Comparison of ENCODE assay signal across 32 cellular contexts in the genomic region with DNA sequence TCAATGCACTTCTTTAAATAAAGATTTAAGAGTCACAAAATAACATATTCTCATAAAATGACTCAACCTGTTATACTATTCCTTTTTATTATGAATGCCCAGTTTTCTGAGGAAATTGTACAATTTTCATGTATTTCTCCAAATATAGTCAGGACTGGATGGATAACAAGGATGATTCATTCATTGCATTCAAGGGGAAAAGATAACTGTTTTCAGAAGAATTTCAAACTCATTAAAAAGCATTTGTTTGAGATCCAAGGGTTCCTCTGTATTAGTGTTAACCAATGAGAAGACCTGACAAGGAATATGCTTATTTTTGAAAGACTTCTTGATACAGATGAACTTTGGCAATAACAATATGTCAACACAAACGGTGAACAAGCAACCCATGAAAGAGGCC.
DNase-seq lines count a peak whose midpoint lies in the region; TF ChIP-seq lines count a peak whose summit lies in the region.
"Had no signal": no experiment of that assay in that cellular context is flagged by ENCODE, and none has a peak within 500 bp of the region (broad histone marks: within the 10 kb centered on the region; RNA-seq: fewer than 3 reads in every experiment).

No MANE protein-coding gene starts in this region.

- H3K4me3 Mint-ChIP-seq in progenitor cell of endocrine pancreas (ENCODE audit: low read depth), result no peak overlapping the region
- H3K4me3 Mint-ChIP-seq: activated B cell treated with CpG ODN at 0.5 μM for 24 hours; activated CD4-positive, alpha-beta T cell treated with anti-CD3 and anti-CD28 coated beads, Interleukin-2, amount 10 ng/mL, durations not matched to agents 7 days and 5 days; activated naive CD8-positive, alpha-beta T cell; CD4-positive, alpha-beta T cell; endodermal cell; immature natural killer cell; stimulated activated naive CD8-positive, alpha-beta T cell treated with anti-CD3 and anti-CD28 coated beads, Interleukin-15, Interleukin-2, amounts not matched to agents 100 ng/mL and 50 ng/mL, for 24 hours; T-helper 1 cell treated with Interleukin-12 subunit alpha and Interleukin-12 subunit beta and Interleukin-4 antibody, amounts not matched to agents 30 μg/mL and 1 μg/mL, for 36 hours had no signal

- H3K9me3 ChIP-seq in fibroblast of lung (ENCODE audit: control insufficient read depth, insufficient read depth, low read depth, low read length), result no peaks in the 10 kb centered on the region
- H3K9me3 ChIP-seq: right atrium auricular region, thoracic aorta had no signal

- H3K9me3 Mint-ChIP-seq in progenitor cell of endocrine pancreas (ENCODE audit: low read depth), result no peaks in the 10 kb centered on the region
- H3K9me3 Mint-ChIP-seq: activated B cell treated with CpG ODN at 0.5 μM for 24 hours; activated CD4-positive, alpha-beta T cell treated with anti-CD3 and anti-CD28 coated beads, Interleukin-2, amount 10 ng/mL, durations not matched to agents 7 days and 5 days; CD4-positive, alpha-beta T cell; endodermal cell; stimulated activated naive CD8-positive, alpha-beta T cell treated with anti-CD3 and anti-CD28 coated beads, Interleukin-15, Interleukin-2, amounts not matched to agents 100 ng/mL and 50 ng/mL, for 24 hours; T-helper 1 cell treated with Interleukin-12 subunit alpha and Interleukin-12 subunit beta and Interleukin-4 antibody, amounts not matched to agents 30 μg/mL and 1 μg/mL, for 36 hours had no signal

- no peaks in the 10 kb centered on the region for H3K27me3 Mint-ChIP-seq in progenitor cell of endocrine pancreas
- H3K27me3 Mint-ChIP-seq: activated B cell treated with CpG ODN at 0.5 μM for 24 hours; activated CD4-positive, alpha-beta T cell treated with anti-CD3 and anti-CD28 coated beads, Interleukin-2, amount 10 ng/mL, durations not matched to agents 7 days and 5 days; stimulated activated naive CD8-positive, alpha-beta T cell treated with anti-CD3 and anti-CD28 coated beads, Interleukin-15, Interleukin-2, amounts not matched to agents 100 ng/mL and 50 ng/mL, for 24 hours had no signal

- H3K4me2 ChIP-seq in fibroblast of lung (ENCODE audit: extremely low read depth, insufficient read depth, low read length), result no peak overlapping the region

- no peak overlapping the region for H3K4me3 ChIP-seq in fibroblast of lung (replicated peaks in 1 of 4; ENCODE audit: control extremely low read depth in 1 of 4, insufficient read depth in 1 of 4, low read depth in 3 of 4, low read length in 4 of 4)
- H3K4me3 ChIP-seq: K562, right atrium auricular region, thoracic aorta had no signal

- H3K27ac ChIP-seq in fibroblast of lung (ENCODE audit: insufficient read depth, low read length), result no peak overlapping the region
- H3K27ac ChIP-seq: parathyroid adenoma, right atrium auricular region, thoracic aorta had no signal

- no peaks in the 10 kb centered on the region for H3K27me3 ChIP-seq in fibroblast of lung (ENCODE audit: control insufficient read depth, insufficient read depth, low read length)
- H3K27me3 ChIP-seq: right atrium auricular region had no signal

- DNase-seq in EL, result peak; percentile 16
- DNase-seq in LHCN-M2 (ENCODE audit: low read depth), result peak; percentile 29
- peak; percentile 37 to 61 for DNase-seq in fibroblast of lung (ENCODE audit: low read depth in 2 of 2)
- no peak for DNase-seq in progenitor cell of endocrine pancreas (ENCODE audit: low spot score, unreplicated experiment)
- DNase-seq in cerebellum (ENCODE audit: low spot score), result no peak
- no peak for DNase-seq in NCI-H1105 (lab: John Stamatoyannopoulos, UW)
- DNase-seq in stimulated activated CD4-positive, alpha-beta T cell treated with anti-CD3 and anti-CD28 coated beads, Interleukin-15, amount 100 ng/mL, for 24 hours, result no peak
- DNase-seq in DMS53 treated with DMSO at 0.1 percent for 48 hours (lab: John Stamatoyannopoulos, UW; ENCODE audit: unreplicated experiment), result no peak
- DNase-seq: activated B cell treated with CpG ODN at 0.5 μM for 24 hours; activated CD4-positive, alpha-beta T cell treated with anti-CD3 and anti-CD28 coated beads, Interleukin-2, amount 10 ng/mL, durations not matched to agents 7 days and 5 days; activated effector memory CD4-positive, alpha-beta T cell treated with Interleukin-2 at 50 U/mL for 16 hours; activated T-cell treated with anti-CD3 and anti-CD28 coated beads, Interleukin-2, amount 50 U/mL, for 1 hour; AML-193; aorta; CD4-positive, alpha-beta T cell; central memory CD4-positive, alpha-beta T cell; endodermal cell; immature natural killer cell; mesenchymal stem cell; NCI-H1105 treated with DMSO at 0.1 percent for 48 hours; NCI-H187 treated with DMSO at 0.1 percent for 48 hours; NCI-H526; Right ventricle myocardium superior; stimulated activated CD4-positive, alpha-beta T cell treated with anti-CD3 and anti-CD28 coated beads, Interleukin-2, amount 100 ng/mL, for 24 hours; stimulated activated CD8-positive, alpha-beta memory T cell treated with anti-CD3 and anti-CD28 coated beads, Interleukin-4, amount 100 ng/mL, for 48 hours had no signal

- no peaks in the 10 kb centered on the region for H3K36me3 ChIP-seq in fibroblast of lung (ENCODE audit: control insufficient read depth, insufficient read depth, low read length)
- H3K36me3 ChIP-seq: right atrium auricular region, thoracic aorta had no signal

- no peaks in the 10 kb centered on the region for H3K4me1 ChIP-seq in fibroblast of lung (ENCODE audit: control insufficient read depth, extremely low read depth, insufficient read depth, low read length)
- H3K4me1 ChIP-seq: parathyroid adenoma, right atrium auricular region had no signal

- H3K27ac Mint-ChIP-seq in progenitor cell of endocrine pancreas, result peak overlapping the region; percentile 35
- H3K27ac Mint-ChIP-seq: activated B cell treated with CpG ODN at 0.5 μM for 24 hours; activated CD4-positive, alpha-beta T cell treated with anti-CD3 and anti-CD28 coated beads, Interleukin-2, amount 10 ng/mL, durations not matched to agents 7 days and 5 days; activated naive CD8-positive, alpha-beta T cell; CD4-positive, alpha-beta T cell; endodermal cell; immature natural killer cell; stimulated activated naive CD8-positive, alpha-beta T cell treated with anti-CD3 and anti-CD28 coated beads, Interleukin-15, Interleukin-2, amounts not matched to agents 100 ng/mL and 50 ng/mL, for 24 hours; T-helper 1 cell treated with Interleukin-12 subunit alpha and Interleukin-12 subunit beta and Interleukin-4 antibody, amounts not matched to agents 30 μg/mL and 1 μg/mL, for 36 hours had no signal

- H4K20me1 ChIP-seq in fibroblast of lung (ENCODE audit: control insufficient read depth, extremely low read depth, insufficient read depth, low read length), result no peaks in the 10 kb centered on the region

- TF ChIP-seq CTCF in fibroblast of lung (conservative IDR thresholded peaks at IDR 0.05 in 1 of 2, IDR thresholded peaks at IDR 0.05 in 1 of 2; ENCODE audit: low read depth in 1 of 2, low read length in 2 of 2) (no peak), progenitor cell of endocrine pancreas (IDR thresholded peaks at IDR 0.05; ENCODE audit: unreplicated experiment) (no peak)

- H3K4me1 Mint-ChIP-seq in progenitor cell of endocrine pancreas (ENCODE audit: low read depth), result peaks cover 45% of the 10 kb centered on the region
- H3K4me1 Mint-ChIP-seq: activated B cell treated with CpG ODN at 0.5 μM for 24 hours; activated CD4-positive, alpha-beta T cell treated with anti-CD3 and anti-CD28 coated beads, Interleukin-2, amount 10 ng/mL, durations not matched to agents 7 days and 5 days; immature natural killer cell had no signal

- peaks cover 20% of the 10 kb centered on the region for H3K36me3 Mint-ChIP-seq in progenitor cell of endocrine pancreas (ENCODE audit: insufficient read depth)
- H3K36me3 Mint-ChIP-seq: activated naive CD8-positive, alpha-beta T cell; immature natural killer cell had no signal

- H3K79me2 ChIP-seq in fibroblast of lung (ENCODE audit: control insufficient read depth, insufficient read depth, low read length), result no peaks in the 10 kb centered on the region
- H3K79me2 ChIP-seq: parathyroid adenoma had no signal

- H2AFZ ChIP-seq in fibroblast of lung (ENCODE audit: low read length), result no peak overlapping the region
- H2AFZ ChIP-seq: parathyroid adenoma had no signal

- no peak overlapping the region for H3K9ac ChIP-seq in fibroblast of lung (ENCODE audit: insufficient read depth, low read length)
- H3K9ac ChIP-seq: parathyroid adenoma had no signal

Comparison
In these comparisons a context has a peak if more than half of its experiments do, and no peak if none do; other contexts are left out.
1. DNase-seq: peak in EL (single experiment), LHCN-M2 (single experiment) and fibroblast of lung (2 of 2); none in progenitor cell of endocrine pancreas (single experiment), cerebellum (single experiment), NCI-H1105 (single experiment), stimulated activated CD4-positive, alpha-beta T cell treated with anti-CD3 and anti-CD28 coated beads, Interleukin-15, amount 100 ng/mL, for 24 hours (single experiment) and DMS53 treated with DMSO at 0.1 percent for 48 hours (single experiment).